Comparison of ENCODE assay signal across 15 cellular contexts in the genomic region with DNA sequence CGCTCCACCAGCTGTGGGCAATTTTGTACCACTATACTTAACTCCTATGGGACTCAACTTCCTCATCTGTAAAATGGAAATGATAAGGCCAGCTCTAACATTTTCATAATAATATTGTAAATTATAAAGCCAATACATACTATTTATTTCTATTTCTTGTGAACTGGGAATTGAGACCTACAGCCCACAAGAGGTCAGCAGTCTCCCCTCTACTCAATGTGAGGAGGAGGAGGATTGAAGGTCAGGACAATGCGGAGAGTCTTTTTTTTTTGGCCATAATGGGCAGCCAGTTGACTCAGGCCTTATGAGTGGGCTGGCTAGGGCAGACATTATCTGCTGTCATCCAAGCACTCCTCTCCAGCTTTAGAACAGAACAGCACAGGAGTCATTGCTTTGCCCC.
"Had no signal": no experiment of that assay in that cellular context is flagged by ENCODE, and none has a peak within 500 bp of the region (broad histone marks: within the 10 kb centered on the region; RNA-seq: fewer than 3 reads in every experiment).

No MANE protein-coding gene starts in this region.

- H3K9me3 ChIP-seq: right lobe of liver, spleen, tibial nerve had no signal

- H3K36me3 Mint-ChIP-seq: naive thymus-derived CD4-positive, alpha-beta T cell; stimulated activated memory B cell treated with anti-CD40 and anti-IgM and Interleukin-4, amounts not matched to agents 10 μg/mL and 1 μg/mL and 100 μg/mL, for 72 hours had no signal

- H3K4me1 ChIP-seq: foreskin keratinocyte, right lobe of liver, tibial nerve had no signal

- DNase-seq: activated CD4-positive, alpha-beta T cell treated with anti-CD3 and anti-CD28 coated beads, Interleukin-2, amount 10 ng/mL, durations not matched to agents 24 days and 14 days; activated naive CD4-positive, alpha-beta T cell treated with anti-CD3 and anti-CD28 coated beads for 36 hours; foreskin keratinocyte; head of caudate nucleus; left colon; mammary epithelial cell; naive thymus-derived CD4-positive, alpha-beta T cell; right lobe of liver; spleen; stimulated activated CD4-positive, alpha-beta T cell treated with anti-CD3 and anti-CD28 coated beads, Interleukin-1b, Interleukin-23, amount 100 ng/mL, for 48 hours had no signal

- H3K4me3 Mint-ChIP-seq: activated CD4-positive, alpha-beta T cell treated with anti-CD3 and anti-CD28 coated beads, Interleukin-2, amount 10 ng/mL, durations not matched to agents 24 days and 14 days; activated naive CD4-positive, alpha-beta T cell treated with anti-CD3 and anti-CD28 coated beads for 36 hours; activated T-helper 17 cell treated with anti-CD3 and anti-CD28 coated beads, Interleukin-2, amount 50 U/mL, for 72 hours; naive thymus-derived CD4-positive, alpha-beta T cell; stimulated activated memory B cell treated with anti-CD40 and anti-IgM and Interleukin-4, amounts not matched to agents 10 μg/mL and 1 μg/mL and 100 μg/mL, for 72 hours had no signal

- H3K4me1 Mint-ChIP-seq: activated T-helper 17 cell treated with anti-CD3 and anti-CD28 coated beads, Interleukin-2, amount 50 U/mL, for 72 hours had no signal

- H3K36me3 ChIP-seq: cardiac muscle cell, right lobe of liver, spleen, tibial nerve had no signal

- H3K27ac ChIP-seq: cardiac muscle cell, foreskin keratinocyte, right lobe of liver, spleen, tibial nerve had no signal

- H3K27me3 ChIP-seq: cardiac muscle cell, foreskin keratinocyte, right lobe of liver, spleen, tibial nerve had no signal

- H3K4me3 ChIP-seq: cardiac muscle cell, right lobe of liver, spleen, tibial nerve had no signal

- H3K9me3 Mint-ChIP-seq: activated CD4-positive, alpha-beta T cell treated with anti-CD3 and anti-CD28 coated beads, Interleukin-2, amount 10 ng/mL, durations not matched to agents 24 days and 14 days; activated naive CD4-positive, alpha-beta T cell treated with anti-CD3 and anti-CD28 coated beads for 36 hours; activated T-helper 17 cell treated with anti-CD3 and anti-CD28 coated beads, Interleukin-2, amount 50 U/mL, for 72 hours; naive thymus-derived CD4-positive, alpha-beta T cell; stimulated activated memory B cell treated with anti-CD40 and anti-IgM and Interleukin-4, amounts not matched to agents 10 μg/mL and 1 μg/mL and 100 μg/mL, for 72 hours had no signal

- ATAC-seq: activated T-helper 17 cell treated with anti-CD3 and anti-CD28 coated beads, Interleukin-2, amount 50 U/mL, for 72 hours; foreskin keratinocyte; left colon; naive thymus-derived CD4-positive, alpha-beta T cell; right lobe of liver; stimulated activated memory B cell treated with anti-CD40 and anti-IgM and Interleukin-4, amounts not matched to agents 10 μg/mL and 1 μg/mL and 100 μg/mL, for 72 hours had no signal

- FAIRE-seq: colon had no signal

- H3K27ac Mint-ChIP-seq: activated CD4-positive, alpha-beta T cell treated with anti-CD3 and anti-CD28 coated beads, Interleukin-2, amount 10 ng/mL, durations not matched to agents 24 days and 14 days; activated naive CD4-positive, alpha-beta T cell treated with anti-CD3 and anti-CD28 coated beads for 36 hours; activated T-helper 17 cell treated with anti-CD3 and anti-CD28 coated beads, Interleukin-2, amount 50 U/mL, for 72 hours; naive thymus-derived CD4-positive, alpha-beta T cell; stimulated activated memory B cell treated with anti-CD40 and anti-IgM and Interleukin-4, amounts not matched to agents 10 μg/mL and 1 μg/mL and 100 μg/mL, for 72 hours had no signal
